Comparison of ENCODE assay signal across 24 cellular contexts in genomic region chr11:122271747-122272146, GRCh38.
"Had no signal": no experiment of that assay in that cellular context is flagged by ENCODE, and none has a peak within 500 bp of the region (broad histone marks: within the 10 kb centered on the region; RNA-seq: fewer than 3 reads in every experiment).

No MANE protein-coding gene starts in this region.

- H3K4me1 Mint-ChIP-seq: activated CD4-positive, alpha-beta T cell treated with anti-CD3 and anti-CD28 coated beads, Interleukin-2, amount 10 ng/mL, durations not matched to agents 24 days and 14 days; activated naive CD8-positive, alpha-beta T cell treated with anti-CD3 and anti-CD28 coated beads, Interleukin-2, amount 50 U/mL, for 24 hours had no signal

- ATAC-seq: activated CD8-positive, alpha-beta T cell treated with anti-CD3 and anti-CD28 coated beads for 36 hours; activated naive CD8-positive, alpha-beta T cell treated with anti-CD3 and anti-CD28 coated beads, Interleukin-2, amount 50 U/mL, for 24 hours; Panc1 had no signal

- H3K27ac Mint-ChIP-seq: activated CD4-positive, alpha-beta T cell treated with anti-CD3 and anti-CD28 coated beads, Interleukin-2, amount 10 ng/mL, durations not matched to agents 24 days and 14 days; activated CD8-positive, alpha-beta T cell treated with anti-CD3 and anti-CD28 coated beads for 36 hours; activated naive CD4-positive, alpha-beta T cell treated with anti-CD3 and anti-CD28 coated beads for 36 hours; activated naive CD8-positive, alpha-beta T cell; activated naive CD8-positive, alpha-beta T cell treated with anti-CD3 and anti-CD28 coated beads, Interleukin-2, amount 50 U/mL, for 24 hours; activated T-cell treated with anti-CD3 and anti-CD28 coated beads, Interleukin-2, amount 50 U/mL, for 24 hours; activated T-helper 1 cell treated with anti-CD3 and anti-CD28 coated beads, Interleukin-12 subunit alpha, Interleukin-12 subunit beta, Interleukin-2, Interleukin-4 antibody, amounts not matched to agents 30 ng/mL and 10 ng/mL and 1 ng/mL, durations not matched to agents 14 hours and 24 hours and 36 hours; T-helper 2 cell treated with Interferon-gamma antibody and Interleukin-4, amounts not matched to agents 5 μg/mL and 100 μg/mL, for 36 hours had no signal

- H3K27me3 Mint-ChIP-seq: activated CD4-positive, alpha-beta T cell treated with anti-CD3 and anti-CD28 coated beads, Interleukin-2, amount 10 ng/mL, durations not matched to agents 24 days and 14 days had no signal

- H3K4me3 Mint-ChIP-seq: activated CD4-positive, alpha-beta T cell treated with anti-CD3 and anti-CD28 coated beads, Interleukin-2, amount 10 ng/mL, durations not matched to agents 24 days and 14 days; activated CD8-positive, alpha-beta T cell treated with anti-CD3 and anti-CD28 coated beads for 36 hours; activated naive CD4-positive, alpha-beta T cell treated with anti-CD3 and anti-CD28 coated beads for 36 hours; activated naive CD8-positive, alpha-beta T cell; activated naive CD8-positive, alpha-beta T cell treated with anti-CD3 and anti-CD28 coated beads, Interleukin-2, amount 50 U/mL, for 24 hours; activated T-cell treated with anti-CD3 and anti-CD28 coated beads, Interleukin-2, amount 50 U/mL, for 24 hours; activated T-helper 1 cell treated with anti-CD3 and anti-CD28 coated beads, Interleukin-12 subunit alpha, Interleukin-12 subunit beta, Interleukin-2, Interleukin-4 antibody, amounts not matched to agents 30 ng/mL and 10 ng/mL and 1 ng/mL, durations not matched to agents 14 hours and 24 hours and 36 hours; T-helper 2 cell treated with Interferon-gamma antibody and Interleukin-4, amounts not matched to agents 5 μg/mL and 100 μg/mL, for 36 hours had no signal

- H3K36me3 ChIP-seq: brain microvascular endothelial cell, SJCRH30 had no signal

- H3K9me3 ChIP-seq: SJCRH30 had no signal

- H3K27ac ChIP-seq: brain microvascular endothelial cell, KMS-11, SJCRH30, SK-N-MC had no signal

- H3K27me3 ChIP-seq: brain microvascular endothelial cell, SJCRH30 had no signal

- H3K9ac ChIP-seq: KMS-11 had no signal

- DNase-seq: activated CD4-positive, alpha-beta T cell treated with anti-CD3 and anti-CD28 coated beads, Interleukin-2, amount 10 ng/mL, durations not matched to agents 24 days and 14 days; activated CD4-positive, alpha-beta T cell treated with anti-CD3 and anti-CD28 coated beads, Interleukin-2, amount 50 U/mL, for 4 hours; activated CD8-positive, alpha-beta T cell treated with anti-CD3 and anti-CD28 coated beads for 36 hours; activated gamma-delta T cell treated with Interleukin-2 at 50 U/mL for 16 hours; activated naive CD4-positive, alpha-beta T cell treated with anti-CD3 and anti-CD28 coated beads for 36 hours; activated naive CD8-positive, alpha-beta T cell treated with anti-CD3 and anti-CD28 coated beads, Interleukin-2, amount 50 U/mL, for 24 hours; activated T-cell treated with anti-CD3 and anti-CD28 coated beads, Interleukin-2, amount 50 U/mL, for 24 hours; anterior cingulate cortex; brain microvascular endothelial cell; central memory CD4-positive, alpha-beta T cell; NCI-H1105; NCI-H1417 treated with DMSO at 0.1 percent for 48 hours; NCI-H187 treated with DMSO at 0.1 percent for 48 hours; NCI-H510A; NCI-H526; NCI-H748 treated with DMSO at 0.1 percent for 48 hours; SHP77; SJCRH30 had no signal

- H3K4me3 ChIP-seq: SJCRH30, SK-N-MC had no signal

- H3K9me3 Mint-ChIP-seq: activated CD4-positive, alpha-beta T cell treated with anti-CD3 and anti-CD28 coated beads, Interleukin-2, amount 10 ng/mL, durations not matched to agents 24 days and 14 days; activated CD8-positive, alpha-beta T cell treated with anti-CD3 and anti-CD28 coated beads for 36 hours; activated naive CD4-positive, alpha-beta T cell treated with anti-CD3 and anti-CD28 coated beads for 36 hours; activated naive CD8-positive, alpha-beta T cell treated with anti-CD3 and anti-CD28 coated beads, Interleukin-2, amount 50 U/mL, for 24 hours; activated T-cell treated with anti-CD3 and anti-CD28 coated beads, Interleukin-2, amount 50 U/mL, for 24 hours; activated T-helper 1 cell treated with anti-CD3 and anti-CD28 coated beads, Interleukin-12 subunit alpha, Interleukin-12 subunit beta, Interleukin-2, Interleukin-4 antibody, amounts not matched to agents 30 ng/mL and 10 ng/mL and 1 ng/mL, durations not matched to agents 14 hours and 24 hours and 36 hours; T-helper 2 cell treated with Interferon-gamma antibody and Interleukin-4, amounts not matched to agents 5 μg/mL and 100 μg/mL, for 36 hours had no signal

- H3K36me3 Mint-ChIP-seq: activated naive CD8-positive, alpha-beta T cell had no signal
